Comparison of ENCODE assay signal across 8 cellular contexts in the genomic region with DNA sequence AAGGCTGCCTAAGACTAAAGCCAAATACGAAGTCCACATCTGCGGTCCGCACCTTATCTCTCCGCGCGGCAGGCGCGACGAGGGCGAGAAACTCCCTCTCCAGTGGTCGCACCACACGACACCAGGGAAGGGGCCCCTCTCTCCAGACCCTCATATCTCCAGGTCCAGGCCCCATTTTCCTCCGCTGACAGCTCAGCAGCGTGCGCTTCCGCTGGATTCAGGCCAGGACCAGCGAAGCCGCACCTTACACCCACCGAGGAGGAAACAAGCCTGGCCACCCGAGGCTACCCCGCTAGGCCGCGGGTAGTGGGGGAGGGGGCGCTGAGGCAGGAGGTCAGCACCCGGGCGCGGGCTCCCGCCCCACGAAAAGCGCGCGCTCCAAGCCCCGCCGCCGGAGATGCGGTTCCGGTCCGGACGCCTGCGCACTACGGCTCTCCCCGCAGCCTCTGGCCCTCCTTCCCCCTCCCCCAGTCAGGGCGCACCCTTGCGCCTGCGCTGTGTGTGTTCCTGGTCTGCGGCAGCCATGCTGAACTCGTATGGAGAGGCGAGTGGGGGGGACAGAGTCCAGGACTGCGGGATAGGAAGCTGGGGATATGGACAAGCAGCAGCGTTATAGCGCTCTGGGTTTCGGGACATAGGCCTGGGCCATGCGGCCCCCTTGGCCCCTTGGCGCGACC. TPM values are rescaled to one million over a fixed set of nuclear protein-coding genes. Genes with fewer than 3 reads are reported as not detected.
DNase-seq lines count a peak whose midpoint lies in the region; ATAC-seq and TF ChIP-seq lines count a peak whose summit lies in the region.

A gene (plus strand): TSS at position 502 of the 677 bp plus-strand sequence. CDS start 4,305 bp downstream, outside the sequence.

- POLR2A ChIA-PET in RWPE1 (lab: Yijun Ruan, JAX; ENCODE audit: low non-redundant PET), result interaction anchor here (1.2 kb wide), 1 partner anchor 73 kb away, joined by 4 read pairs; no protein-coding TSS in a partner anchor
- POLR2A ChIA-PET in naive thymus-derived CD8-positive, alpha-beta T cell (lab: Charles Lee), result interaction anchor here (0.5 to 21.1 kb wide), 16 partner anchors 10 to 773 kb away, joined by 3 to 510 read pairs (median 6); a partner anchor contains a TSS

- H3K4me3 ChIP-seq in fibroblast of lung (replicated peaks in 1 of 4; ENCODE audit: control extremely low read depth in 1 of 4, insufficient read depth in 1 of 4, low read depth in 3 of 4, low read length in 4 of 4), result peak within 1 kb of the TSS; percentile 73 to 85 (median 80)

- H3K27me3 Mint-ChIP-seq in activated T-helper 17 cell treated with anti-CD3 and anti-CD28 coated beads, Interleukin-2, amount 50 U/mL, for 72 hours, result no peaks in the 10 kb centered on the region
- H3K27me3 Mint-ChIP-seq in naive thymus-derived CD8-positive, alpha-beta T cell, result peaks cover 0 to 2% (median 0%) of the 10 kb centered on the region in 5 donors
- H3K27me3 Mint-ChIP-seq in stimulated activated naive B cell treated with anti-CD40 and anti-IgM and Interleukin-4, amounts not matched to agents 10 μg/mL and 1 μg/mL and 100 μg/mL, for 72 hours, result no peaks in the 10 kb centered on the region

- H3K4me1 Mint-ChIP-seq in activated T-helper 17 cell treated with anti-CD3 and anti-CD28 coated beads, Interleukin-2, amount 50 U/mL, for 72 hours, result peaks cover 26% of the 10 kb centered on the region
- peaks cover 36 to 52% (median 41%) of the 10 kb centered on the region in 4 donors for H3K4me1 Mint-ChIP-seq in naive thymus-derived CD8-positive, alpha-beta T cell
- H3K4me1 Mint-ChIP-seq in stimulated activated naive B cell treated with anti-CD40 and anti-IgM and Interleukin-4, amounts not matched to agents 10 μg/mL and 1 μg/mL and 100 μg/mL, for 72 hours, result peaks cover 31 to 51% of the 10 kb centered on the region in 2 donors

- no peaks in the 10 kb centered on the region for H3K9me3 ChIP-seq in fibroblast of lung (ENCODE audit: control insufficient read depth, insufficient read depth, low read depth, low read length)

- peak within 1 kb of the TSS; percentile 99 for H3K4me2 ChIP-seq in fibroblast of lung (ENCODE audit: extremely low read depth, insufficient read depth, low read length)

- peaks cover 20% of the 10 kb centered on the region for H3K79me2 ChIP-seq in fibroblast of lung (ENCODE audit: control insufficient read depth, insufficient read depth, low read length)

- peak within 1 kb of the TSS; percentile 97 for H3K9ac ChIP-seq in fibroblast of lung (ENCODE audit: insufficient read depth, low read length)

- H3K9me3 Mint-ChIP-seq in activated T-helper 17 cell treated with anti-CD3 and anti-CD28 coated beads, Interleukin-2, amount 50 U/mL, for 72 hours, result no peaks in the 10 kb centered on the region
- no peaks in the 10 kb centered on the region for H3K9me3 Mint-ChIP-seq in naive thymus-derived CD8-positive, alpha-beta T cell
- no peaks in the 10 kb centered on the region for H3K9me3 Mint-ChIP-seq in stimulated activated naive B cell treated with anti-CD40 and anti-IgM and Interleukin-4, amounts not matched to agents 10 μg/mL and 1 μg/mL and 100 μg/mL, for 72 hours

- DNase-seq in D341Med (ENCODE audit: low spot score) (peak; percentile 91), LHCN-M2 (ENCODE audit: low read depth) (peak; percentile 96), RWPE1 (ENCODE audit: low spot score) (peak; percentile 93), fibroblast of lung (ENCODE audit: low read depth in 2 of 2) (peak; percentile 93 to 97)
- DNase-seq in naive thymus-derived CD8-positive, alpha-beta T cell, result peak; percentile 92 to 99 (median 96)
- peak; percentile 95 for DNase-seq in stimulated activated naive B cell treated with anti-CD40 and anti-IgM and Interleukin-4, amounts not matched to agents 10 μg/mL and 1 μg/mL and 100 μg/mL, for 72 hours

- H3K4me1 ChIP-seq in fibroblast of lung (ENCODE audit: control insufficient read depth, extremely low read depth, insufficient read depth, low read length), result peaks cover 13% of the 10 kb centered on the region

- H3K27ac ChIP-seq in RWPE1 (peak within 1 kb of the TSS; percentile 99), fibroblast of lung (ENCODE audit: insufficient read depth, low read length) (peak within 1 kb of the TSS; percentile 100)

- peak within 1 kb of the TSS; percentile 84 for H3K4me3 Mint-ChIP-seq in activated T-helper 17 cell treated with anti-CD3 and anti-CD28 coated beads, Interleukin-2, amount 50 U/mL, for 72 hours
- H3K4me3 Mint-ChIP-seq in naive thymus-derived CD8-positive, alpha-beta T cell, result peak within 1 kb of the TSS; percentile 78 to 99 (median 92)
- H3K4me3 Mint-ChIP-seq in stimulated activated naive B cell treated with anti-CD40 and anti-IgM and Interleukin-4, amounts not matched to agents 10 μg/mL and 1 μg/mL and 100 μg/mL, for 72 hours, result peak within 1 kb of the TSS; percentile 89 to 97

- ATAC-seq in GM21737 (IDR thresholded peaks at IDR 0.05; ENCODE audit: unreplicated experiment), result peak; percentile 37
- peak; percentile 54 for ATAC-seq in activated T-helper 17 cell treated with anti-CD3 and anti-CD28 coated beads, Interleukin-2, amount 50 U/mL, for 72 hours (replicated peaks)
- ATAC-seq in naive thymus-derived CD8-positive, alpha-beta T cell, result peak; percentile 41 to 49
- peak; percentile 31 to 47 for ATAC-seq in stimulated activated naive B cell treated with anti-CD40 and anti-IgM and Interleukin-4, amounts not matched to agents 10 μg/mL and 1 μg/mL and 100 μg/mL, for 72 hours (replicated peaks)

- peaks cover 7% of the 10 kb centered on the region for H4K20me1 ChIP-seq in fibroblast of lung (ENCODE audit: control insufficient read depth, extremely low read depth, insufficient read depth, low read length)

- no peak for TF ChIP-seq CTCF in RWPE1 (conservative IDR thresholded peaks at IDR 0.05; ENCODE audit: low read depth)
- TF ChIP-seq CTCF in fibroblast of lung (conservative IDR thresholded peaks at IDR 0.05 in 1 of 2, IDR thresholded peaks at IDR 0.05 in 1 of 2; ENCODE audit: low read depth in 1 of 2, low read length in 2 of 2), result no peak

- CTCF ChIA-PET in RWPE1 (lab: Yijun Ruan, JAX), result interaction anchor here (0.6 to 2.1 kb wide), 7 partner anchors 14 to 280 kb away, joined by 3 to 7 read pairs (median 4); no protein-coding TSS in a partner anchor

- peaks cover 58% of the 10 kb centered on the region for H3K36me3 Mint-ChIP-seq in activated T-helper 17 cell treated with anti-CD3 and anti-CD28 coated beads, Interleukin-2, amount 50 U/mL, for 72 hours (ENCODE audit: low read depth)
- peaks cover 6 to 10% (median 10%) of the 10 kb centered on the region in 3 donors for H3K36me3 Mint-ChIP-seq in naive thymus-derived CD8-positive, alpha-beta T cell
- H3K36me3 Mint-ChIP-seq in stimulated activated naive B cell treated with anti-CD40 and anti-IgM and Interleukin-4, amounts not matched to agents 10 μg/mL and 1 μg/mL and 100 μg/mL, for 72 hours, result peaks cover 37 to 63% of the 10 kb centered on the region in 2 donors

- H3K27ac Mint-ChIP-seq in activated T-helper 17 cell treated with anti-CD3 and anti-CD28 coated beads, Interleukin-2, amount 50 U/mL, for 72 hours, result peak within 1 kb of the TSS; percentile 99
- peak within 1 kb of the TSS; percentile 91 to 100 (median 98) for H3K27ac Mint-ChIP-seq in naive thymus-derived CD8-positive, alpha-beta T cell
- H3K27ac Mint-ChIP-seq in stimulated activated naive B cell treated with anti-CD40 and anti-IgM and Interleukin-4, amounts not matched to agents 10 μg/mL and 1 μg/mL and 100 μg/mL, for 72 hours, result peak within 1 kb of the TSS; percentile 100

- H2AFZ ChIP-seq in fibroblast of lung (ENCODE audit: low read length), result peak within 1 kb of the TSS; percentile 71

- peaks cover 8% of the 10 kb centered on the region for H3K36me3 ChIP-seq in fibroblast of lung (ENCODE audit: control insufficient read depth, insufficient read depth, low read length)

- no peaks in the 10 kb centered on the region for H3K27me3 ChIP-seq in fibroblast of lung (ENCODE audit: control insufficient read depth, insufficient read depth, low read length)

RNA-seq across cellular contexts. Expression of the gene that starts here (rescaled TPM):
- 113 and 125 TPM in 2 replicates for total RNA-seq in LHCN-M2 (2014; rRNA removed)
- 95.0 TPM for polyA plus RNA-seq in LHCN-M2 (2012)
- total RNA-seq in activated T-helper 17 cell treated with anti-CD3 and anti-CD28 coated beads, Interleukin-2, amount 50 U/mL, for 72 hours, result 100 to 1,000 TPM; 229 to 281 TPM
- total RNA-seq in fibroblast of lung, result 59.3 and 75.6 TPM in 2 replicates
- polyA plus RNA-seq in fibroblast of lung, result 126 and 154 TPM in 2 replicates
- polyA plus RNA-seq in fibroblast of lung (2012), result 97.2 and 108 TPM in 2 replicates
- polyA minus RNA-seq in fibroblast of lung (ENCODE audit: low replicate concordance), result 103 and 130 TPM in 2 replicates
- total RNA-seq in naive thymus-derived CD8-positive, alpha-beta T cell, result 100 to 1,000 TPM; 454 to 455 TPM
- polyA plus RNA-seq in naive thymus-derived CD8-positive, alpha-beta T cell, result 10 to 100 TPM; 24.5 to 72.8 (median 29.8) TPM

Comparison
In these comparisons a context has a peak if more than half of its experiments do, and no peak if none do; other contexts are left out.
1. Peak in every context shown above with its lines: DNase-seq, ATAC-seq, H3K4me3 ChIP-seq and H3K27ac ChIP-seq.